16 cellular contexts compared by ENCODE assay signal in the genomic region with DNA sequence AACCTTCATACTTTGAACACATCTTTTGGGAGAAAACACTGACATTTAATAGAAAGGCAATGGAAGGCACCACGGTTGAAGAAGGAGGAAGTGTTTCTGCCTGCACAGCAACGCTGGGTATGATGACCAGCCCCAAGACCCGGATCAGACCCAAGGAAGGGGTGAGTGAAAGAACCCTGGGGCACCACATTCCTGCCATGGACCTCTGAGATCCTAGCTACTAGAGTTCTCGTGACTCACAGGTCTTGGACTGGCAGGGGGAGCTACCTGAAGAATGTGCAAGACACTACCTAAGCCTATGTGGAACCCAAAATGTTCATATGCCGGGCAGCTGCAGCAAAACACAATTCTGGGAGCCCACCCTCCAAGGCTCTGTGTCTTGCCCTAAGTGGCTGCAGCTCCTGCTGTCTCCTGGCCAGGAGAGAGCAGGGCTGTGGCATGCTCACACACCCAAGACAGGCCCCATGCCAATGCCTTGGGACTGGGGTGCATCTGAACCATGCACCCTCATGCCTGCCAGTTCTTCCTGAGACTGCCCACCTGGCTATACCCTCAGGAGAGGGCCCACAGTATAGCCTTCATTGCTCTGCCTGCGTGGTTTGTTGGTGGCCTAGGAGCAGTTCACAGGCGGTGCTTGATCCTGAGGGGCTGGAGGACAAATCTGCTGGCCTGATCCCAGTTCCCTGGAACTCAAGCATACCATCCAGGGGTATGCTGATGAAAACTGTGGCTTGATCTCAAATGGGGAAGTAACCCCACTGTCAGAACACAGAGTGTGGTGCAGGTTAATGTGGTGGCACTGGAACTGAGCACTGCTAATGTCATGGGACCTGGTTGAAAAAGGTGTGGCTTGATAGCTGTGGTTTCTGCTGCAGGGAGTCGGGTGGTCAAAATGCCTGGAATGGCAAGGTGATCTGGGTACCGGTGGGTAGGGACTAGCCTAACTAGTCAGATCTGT.
DNase-seq lines count a peak whose midpoint lies in the region; ATAC-seq and TF ChIP-seq lines count a peak whose summit lies in the region.
"Had no signal": no experiment of that assay in that cellular context is flagged by ENCODE, and none has a peak within 500 bp of the region (broad histone marks: within the 10 kb centered on the region; RNA-seq: fewer than 3 reads in every experiment).

No MANE protein-coding gene starts in this region.

- intact Hi-C loops in CD8-positive, alpha-beta T cell (cut with DNase I, micrococcal nuclease), result loop anchor here (2.0 to 5.0 kb wide), 3 partner anchors 323 to 597 kb away; no protein-coding TSS in a partner anchor

- DNase-seq in CD8-positive, alpha-beta T cell, result no peak
- no peak for DNase-seq in foreskin keratinocyte
- DNase-seq in glomerular visceral epithelial cell (ENCODE audit: extremely low spot score), result no peak
- no peak for DNase-seq in A172 (ENCODE audit: low spot score)
- DNase-seq in SKM-1 (lab: John Stamatoyannopoulos, UW; ENCODE audit: unreplicated experiment), result no peak
- DNase-seq: effector CD8-positive, alpha-beta T cell; gastrocnemius medialis; NCI-H510A had no signal

- H3K36me3 ChIP-seq in CD8-positive, alpha-beta T cell (ENCODE audit: insufficient read depth, low read length), result no peaks in the 10 kb centered on the region
- H3K36me3 ChIP-seq: gastrocnemius medialis, thyroid gland had no signal

- H3K27me3 Mint-ChIP-seq in CD8-positive, alpha-beta T cell (ENCODE audit: low read depth), result peaks cover 16% of the 10 kb centered on the region

- peak overlapping the region; percentile 45 for H3K27ac Mint-ChIP-seq in CD8-positive, alpha-beta T cell
- H3K27ac Mint-ChIP-seq: activated CD8-positive, alpha-beta T cell treated with anti-CD3 and anti-CD28 coated beads for 36 hours; GM23338; immature natural killer cell; mesothelial cell of epicardium had no signal

- H3K4me3 ChIP-seq in CD8-positive, alpha-beta T cell (ENCODE audit: low read depth, low read length), result no peak overlapping the region
- H3K4me3 ChIP-seq: gastrocnemius medialis, GM23338, thyroid gland had no signal

- H3K27me3 ChIP-seq in CD8-positive, alpha-beta T cell (ENCODE audit: insufficient read depth, low read length), result no peaks in the 10 kb centered on the region
- H3K27me3 ChIP-seq in foreskin keratinocyte, result no peaks in the 10 kb centered on the region
- H3K27me3 ChIP-seq: gastrocnemius medialis, thyroid gland had no signal

- POLR2A ChIA-PET in CD8-positive, alpha-beta T cell (lab: Charles Lee), result no interaction called here

- no peaks in the 10 kb centered on the region for H3K9me3 ChIP-seq in CD8-positive, alpha-beta T cell (ENCODE audit: low read length)
- H3K9me3 ChIP-seq: gastrocnemius medialis, thyroid gland had no signal

- H3K4me1 ChIP-seq in CD8-positive, alpha-beta T cell (ENCODE audit: insufficient read depth, low read length), result no peaks in the 10 kb centered on the region
- H3K4me1 ChIP-seq in foreskin keratinocyte, result no peaks in the 10 kb centered on the region
- H3K4me1 ChIP-seq: gastrocnemius medialis, thyroid gland had no signal

- no peaks in the 10 kb centered on the region for H3K4me1 Mint-ChIP-seq in CD8-positive, alpha-beta T cell (ENCODE audit: low read depth)
- H3K4me1 Mint-ChIP-seq: GM23338, mesothelial cell of epicardium had no signal

- no peak overlapping the region for H3K27ac ChIP-seq in CD8-positive, alpha-beta T cell (ENCODE audit: low read depth, low read length)
- H3K27ac ChIP-seq in foreskin keratinocyte, result no peak overlapping the region
- H3K27ac ChIP-seq: gastrocnemius medialis, thyroid gland had no signal

- H3K36me3 Mint-ChIP-seq in CD8-positive, alpha-beta T cell, result no peaks in the 10 kb centered on the region
- H3K36me3 Mint-ChIP-seq: immature natural killer cell had no signal

- TF ChIP-seq CTCF in CD8-positive, alpha-beta T cell (IDR thresholded peaks at IDR 0.05), result no peak
- TF ChIP-seq CTCF in foreskin keratinocyte (conservative IDR thresholded peaks at IDR 0.05), result no peak

- CTCF ChIA-PET in CD8-positive, alpha-beta T cell (lab: Charles Lee), result interaction anchor here (0.6 to 4.4 kb wide), 34 partner anchors 10 to 748 kb away, joined by 3 to 28 read pairs (median 4); a partner anchor contains a TSS

- ATAC-seq in CD8-positive, alpha-beta T cell, result no peak
- ATAC-seq in GM19395 (IDR thresholded peaks at IDR 0.05; ENCODE audit: unreplicated experiment) (peak; percentile 11), HG03196 (IDR thresholded peaks at IDR 0.05; ENCODE audit: unreplicated experiment) (peak; percentile 14), foreskin keratinocyte (peak; percentile 46), GM21619 (IDR thresholded peaks at IDR 0.05; ENCODE audit: unreplicated experiment) (no peak)
- ATAC-seq: gastrocnemius medialis had no signal

- no peak overlapping the region for H3K4me3 Mint-ChIP-seq in CD8-positive, alpha-beta T cell
- H3K4me3 Mint-ChIP-seq: activated CD8-positive, alpha-beta T cell treated with anti-CD3 and anti-CD28 coated beads for 36 hours; GM23338; immature natural killer cell; mesothelial cell of epicardium had no signal

- H3K9me3 Mint-ChIP-seq in CD8-positive, alpha-beta T cell, result peaks cover 4% of the 10 kb centered on the region

Comparison
In these comparisons a context has a peak if more than half of its experiments do, and no peak if none do; other contexts are left out.
1. ATAC-seq: peak in GM19395 (single experiment), HG03196 (single experiment) and foreskin keratinocyte (single experiment); none in CD8-positive, alpha-beta T cell (single experiment) and GM21619 (single experiment).